Comparison of ENCODE assay signal across 25 cellular contexts in the genomic region with DNA sequence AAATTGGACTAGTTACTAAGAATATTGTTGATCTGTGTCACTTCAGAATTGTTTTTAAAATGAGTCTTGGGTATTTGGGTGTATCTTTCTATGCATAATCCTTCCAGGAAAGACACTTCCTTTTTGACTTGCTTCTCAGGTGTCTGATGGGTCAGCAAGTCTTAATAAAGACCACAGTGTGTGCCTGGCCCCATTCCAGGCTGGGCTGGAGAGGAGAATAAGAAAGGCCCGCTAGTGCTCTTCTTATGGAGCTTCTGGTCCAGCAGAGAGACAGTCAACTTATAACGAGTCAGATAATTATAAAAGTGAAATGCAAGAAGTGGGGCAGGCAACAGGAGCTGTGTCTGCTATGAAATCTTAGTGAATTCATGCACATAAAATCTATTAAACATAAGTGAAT. TPM values are rescaled to one million over a fixed set of nuclear protein-coding genes. Genes with fewer than 3 reads are reported as not detected.
"Had no signal": no experiment of that assay in that cellular context is flagged by ENCODE, and none has a peak within 500 bp of the region (broad histone marks: within the 10 kb centered on the region; RNA-seq: fewer than 3 reads in every experiment).

No MANE protein-coding gene starts in this region.

- DNase-seq: Kasumi-1, MM.1S, NCI-H1092 treated with DMSO at 0.1 percent for 48 hours, NCI-H1436, NCI-H187, NCI-H2029, NCI-H2081 treated with DMSO at 0.1 percent for 48 hours, NCI-H2171, NCI-H226, NCI-H446, NCI-H510A, NCI-H524 treated with DMSO at 0.1 percent for 48 hours, NCI-H69, NCI-H774, PC-9, Peyer's patch, SHP77 treated with DMSO at 0.1 percent for 48 hours, SJCRH30 had no signal

- ATAC-seq: K562, Right ventricle myocardium inferior, SK-N-SH treated with all-trans-retinoic acid at 6 μM for 48 hours had no signal

- H3K27ac Mint-ChIP-seq: IgD-negative memory B cell had no signal

- H3K9ac ChIP-seq: KMS-11 had no signal

- H3K36me3 ChIP-seq: Peyer's patch, SJCRH30 had no signal

- H3K27ac ChIP-seq: HL-60, KMS-11, PC-9, Peyer's patch, SJCRH30 had no signal

- H3K4me1 ChIP-seq: Peyer's patch, SJCRH30 had no signal

- H3K9me3 ChIP-seq: Peyer's patch, SJCRH30 had no signal

- H3K27me3 Mint-ChIP-seq: IgD-negative memory B cell had no signal

- H3K4me2 ChIP-seq: KMS-11, PC-9 had no signal

- H3K4me3 Mint-ChIP-seq: IgD-negative memory B cell had no signal

- H2AFZ ChIP-seq: PC-9 had no signal

- H3K27me3 ChIP-seq: Peyer's patch, SJCRH30 had no signal

- H3K4me3 ChIP-seq: K562, PC-9, Peyer's patch, SJCRH30 had no signal

- H3K9me3 Mint-ChIP-seq: IgD-negative memory B cell had no signal

RNA-seq across cellular contexts. Expression of gene RNF144B, which starts 42.5 kb away (rescaled TPM):
- total RNA-seq: K562, RPMI7951 had no signal
